ENCODE assay signal across 1 cellular context in genomic region chr17:35797370-35797769, GRCh38.
TF ChIP-seq lines count a peak whose summit lies in the region.

No MANE protein-coding gene starts in this region.

TF ChIP-seq in HEK293, 187 proteins besides CTCF, POLR2A, EP300 and RAD21 (continued from another document):
- no peak for TF ChIP-seq ZNF280D (tag by site-specific recombination; IDR thresholded peaks at IDR 0.05)
TF ChIP-seq in HEK293: peak in this region for 1.
